In the genomic region with DNA sequence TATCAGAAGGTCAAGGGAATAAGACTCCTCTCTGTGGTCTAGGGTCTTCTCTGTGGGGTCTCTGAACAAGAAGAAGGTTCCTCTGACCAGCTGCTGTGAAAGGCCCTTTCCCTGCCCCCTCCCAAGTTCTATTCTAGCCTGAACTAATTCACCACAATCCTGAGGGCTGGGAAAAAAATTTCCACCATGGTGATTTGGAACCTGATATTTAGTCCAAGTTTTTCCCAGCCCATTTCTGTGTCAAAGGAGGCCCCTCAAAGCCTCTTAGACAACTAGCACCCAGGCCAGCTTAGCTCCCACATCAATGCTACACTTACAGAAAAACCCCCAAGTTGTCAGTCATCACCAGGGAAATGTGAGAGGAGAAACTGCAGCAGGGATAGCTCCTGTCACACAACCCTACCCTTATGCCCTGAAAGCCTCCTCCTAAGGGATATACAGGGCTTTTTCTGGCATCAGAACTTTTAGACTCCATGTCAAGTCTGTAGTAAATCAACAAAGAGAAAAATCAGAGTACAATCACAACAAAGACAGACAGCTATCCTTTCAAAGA, we compare ENCODE assay signal across 11 cellular contexts. TPM values are rescaled to one million over a fixed set of nuclear protein-coding genes. Genes with fewer than 3 reads are reported as not detected.
DNase-seq lines count a peak whose midpoint lies in the region; ATAC-seq, FAIRE-seq and TF ChIP-seq lines count a peak whose summit lies in the region.
"Had no signal": no experiment of that assay in that cellular context is flagged by ENCODE, and none has a peak within 500 bp of the region (broad histone marks: within the 10 kb centered on the region; RNA-seq: fewer than 3 reads in every experiment).

No MANE protein-coding gene starts in this region.

- POLR2A ChIA-PET in activated CD8-positive, alpha-beta T cell treated with anti-CD3 and anti-CD28 coated beads for 36 hours (lab: Charles Lee) = interaction anchor here (1.4 to 2.8 kb wide), 9 partner anchors 12 to 65 kb away, joined by 4 to 24 read pairs (median 6); no protein-coding TSS in a partner anchor
- POLR2A ChIA-PET in activated CD8-positive, alpha-beta T cell treated with anti-CD3 and anti-CD28 coated beads, Interleukin-2, amount 10 ng/mL, durations not matched to agents 7 days and 5 days (lab: Charles Lee) = interaction anchor here (1.0 to 4.8 kb wide), 8 partner anchors 10 to 140 kb away, joined by 3 to 30 read pairs (median 4); partner anchors contain the start of genes BCDIN3D and MCRS1
- POLR2A ChIA-PET in activated B cell treated with CpG ODN at 0.5 μM for 24 hours (lab: Charles Lee) = interaction anchor here (0.6 to 7.1 kb wide), 11 partner anchors 12 to 62 kb away, joined by 3 to 265 read pairs (median 7); partner anchors contain the start of gene TMBIM6

- no peak for FAIRE-seq in GM12891 (lab: Jason Lieb, UNC)
- FAIRE-seq: islet of Langerhans had no signal

- no peak overlapping the region for H3K4me2 ChIP-seq in trophoblast cell (ENCODE audit: low read length)

- no peak for ATAC-seq in activated CD8-positive, alpha-beta T cell treated with anti-CD3 and anti-CD28 coated beads for 36 hours
- ATAC-seq in activated CD8-positive, alpha-beta T cell treated with anti-CD3 and anti-CD28 coated beads, Interleukin-2, amount 10 ng/mL, durations not matched to agents 7 days and 5 days = no peak
- ATAC-seq in activated B cell treated with CpG ODN at 0.5 μM for 24 hours (ENCODE audit: low read depth) (no peak), left lung (no peak)

- no peaks in the 10 kb centered on the region for H3K27me3 ChIP-seq in left lung
- H3K27me3 ChIP-seq in esophagus muscularis mucosa = peaks cover 0 to 4% (median 0%) of the 10 kb centered on the region in 4 donors
- no peaks in the 10 kb centered on the region for H3K27me3 ChIP-seq in trophoblast cell (ENCODE audit: insufficient read depth, low read length)

- no peak overlapping the region for H2AK5ac ChIP-seq in trophoblast cell (ENCODE audit: low read length)

- H3K27ac Mint-ChIP-seq in activated CD8-positive, alpha-beta T cell treated with anti-CD3 and anti-CD28 coated beads for 36 hours = peak overlapping the region; percentile 13
- no peak overlapping the region for H3K27ac Mint-ChIP-seq in activated CD8-positive, alpha-beta T cell treated with anti-CD3 and anti-CD28 coated beads, Interleukin-2, amount 10 ng/mL, durations not matched to agents 7 days and 5 days
- H3K27ac Mint-ChIP-seq in activated B cell treated with CpG ODN at 0.5 μM for 24 hours = peak overlapping the region; percentile 81

- no peaks in the 10 kb centered on the region for H3K9me3 ChIP-seq in left lung
- no peaks in the 10 kb centered on the region for H3K9me3 ChIP-seq in esophagus muscularis mucosa
- H3K9me3 ChIP-seq in trophoblast cell (ENCODE audit: insufficient read depth, low read depth, low read length) = no peaks in the 10 kb centered on the region

- CTCF ChIA-PET in activated CD8-positive, alpha-beta T cell treated with anti-CD3 and anti-CD28 coated beads for 36 hours (lab: Charles Lee) = interaction anchor here (0.7 to 19.2 kb wide), 15 partner anchors 12 to 136 kb away, joined by 3 to 556 read pairs (median 9); partner anchors contain the start of genes PRPF40B and TMBIM6
- CTCF ChIA-PET in activated CD8-positive, alpha-beta T cell treated with anti-CD3 and anti-CD28 coated beads, Interleukin-2, amount 10 ng/mL, durations not matched to agents 7 days and 5 days (lab: Charles Lee) = interaction anchor here (0.8 to 18.3 kb wide), 14 partner anchors 10 to 344 kb away, joined by 3 to 695 read pairs (median 8); partner anchors contain the start of genes PRPF40B and TMBIM6
- CTCF ChIA-PET in activated B cell treated with CpG ODN at 0.5 μM for 24 hours (lab: Charles Lee) = interaction anchor here (0.6 to 17.1 kb wide), 9 partner anchors 12 to 1666 kb away, joined by 3 to 284 read pairs (median 4); partner anchors contain the start of gene TMBIM6

- peaks cover 7% of the 10 kb centered on the region for H3K79me1 ChIP-seq in trophoblast cell (ENCODE audit: low read length)

- peaks cover 41 to 64% of the 10 kb centered on the region in 2 donors for H3K4me1 ChIP-seq in left lung
- peaks cover 25 to 60% (median 52%) of the 10 kb centered on the region in 4 donors for H3K4me1 ChIP-seq in esophagus muscularis mucosa
- peaks cover 12 to 17% of the 10 kb centered on the region in 2 experiments for H3K4me1 ChIP-seq in trophoblast cell (ENCODE audit: control insufficient read depth in 1 of 2, insufficient read depth in 2 of 2, low read length in 2 of 2)

- H3K36me3 ChIP-seq in left lung (no peaks in the 10 kb centered on the region), esophagus muscularis mucosa (no peaks in the 10 kb centered on the region), trophoblast cell (ENCODE audit: control insufficient read depth in 1 of 2, insufficient read depth in 2 of 2, low read length in 2 of 2) (no peaks in the 10 kb centered on the region)

- no peak for DNase-seq in activated CD8-positive, alpha-beta T cell treated with anti-CD3 and anti-CD28 coated beads for 36 hours
- DNase-seq in activated CD8-positive, alpha-beta T cell treated with anti-CD3 and anti-CD28 coated beads, Interleukin-2, amount 10 ng/mL, durations not matched to agents 7 days and 5 days = no peak
- DNase-seq in activated B cell treated with CpG ODN at 0.5 μM for 24 hours = no peak
- DNase-seq in left lung = no peak
- no peak for DNase-seq in substantia nigra (lab: John Stamatoyannopoulos, UW)
- no peak for DNase-seq in esophagus muscularis mucosa (ENCODE audit: extremely low spot score)
- DNase-seq in GM12891 (ENCODE audit: insufficient read length, low spot score) = no peak
- DNase-seq in trophoblast cell = no peak
- DNase-seq: activated CD4-positive, alpha-beta T cell treated with anti-CD3 and anti-CD28 coated beads, Interleukin-2, amount 50 U/mL, for 1 hour; GDM1 had no signal

- intact Hi-C loops in activated CD8-positive, alpha-beta T cell treated with anti-CD3 and anti-CD28 coated beads for 36 hours (cut with micrococcal nuclease) = loop anchor here (5.0 kb wide), 1 partner anchor 40 kb away; no protein-coding TSS in a partner anchor
- intact Hi-C loops in activated B cell treated with CpG ODN at 0.5 μM for 24 hours (cut with micrococcal nuclease) (no loop called here), left lung (cut with DNase I) (no loop called here), esophagus muscularis mucosa (cut with DNase I) (no loop called here)

- no peak overlapping the region for H4K8ac ChIP-seq in trophoblast cell (ENCODE audit: low read depth, low read length)

- no peak for TF ChIP-seq POLR2A in esophagus muscularis mucosa (IDR thresholded peaks at IDR 0.05; ENCODE audit: low read depth)
- TF ChIP-seq POLR2A in GM12891 (IDR thresholded peaks at IDR 0.05; ENCODE audit: low read depth, low read length) = no peak

- H3K27me3 Mint-ChIP-seq in activated CD8-positive, alpha-beta T cell treated with anti-CD3 and anti-CD28 coated beads for 36 hours = no peaks in the 10 kb centered on the region
- no peaks in the 10 kb centered on the region for H3K27me3 Mint-ChIP-seq in activated CD8-positive, alpha-beta T cell treated with anti-CD3 and anti-CD28 coated beads, Interleukin-2, amount 10 ng/mL, durations not matched to agents 7 days and 5 days (ENCODE audit: low read depth)
- no peaks in the 10 kb centered on the region for H3K27me3 Mint-ChIP-seq in activated B cell treated with CpG ODN at 0.5 μM for 24 hours

- no peaks in the 10 kb centered on the region for H3K9me3 Mint-ChIP-seq in activated CD8-positive, alpha-beta T cell treated with anti-CD3 and anti-CD28 coated beads for 36 hours
- H3K9me3 Mint-ChIP-seq in activated CD8-positive, alpha-beta T cell treated with anti-CD3 and anti-CD28 coated beads, Interleukin-2, amount 10 ng/mL, durations not matched to agents 7 days and 5 days (ENCODE audit: insufficient read depth) = no peaks in the 10 kb centered on the region
- no peaks in the 10 kb centered on the region for H3K9me3 Mint-ChIP-seq in activated B cell treated with CpG ODN at 0.5 μM for 24 hours

- no peak overlapping the region for H3K4me3 Mint-ChIP-seq in activated CD8-positive, alpha-beta T cell treated with anti-CD3 and anti-CD28 coated beads for 36 hours
- no peak overlapping the region for H3K4me3 Mint-ChIP-seq in activated CD8-positive, alpha-beta T cell treated with anti-CD3 and anti-CD28 coated beads, Interleukin-2, amount 10 ng/mL, durations not matched to agents 7 days and 5 days
- H3K4me3 Mint-ChIP-seq in activated B cell treated with CpG ODN at 0.5 μM for 24 hours = peak overlapping the region; percentile 68

- no peak overlapping the region for H2AFZ ChIP-seq in trophoblast cell (ENCODE audit: insufficient read depth, low read length, poor library complexity)

- no peak overlapping the region for H4K91ac ChIP-seq in trophoblast cell (ENCODE audit: low read depth, low read length)

- H3K4me1 Mint-ChIP-seq in activated CD8-positive, alpha-beta T cell treated with anti-CD3 and anti-CD28 coated beads for 36 hours (ENCODE audit: low read depth) = peaks cover 62% of the 10 kb centered on the region
- H3K4me1 Mint-ChIP-seq in activated CD8-positive, alpha-beta T cell treated with anti-CD3 and anti-CD28 coated beads, Interleukin-2, amount 10 ng/mL, durations not matched to agents 7 days and 5 days (ENCODE audit: low read depth) = peaks cover 72% of the 10 kb centered on the region
- peaks cover 83% of the 10 kb centered on the region for H3K4me1 Mint-ChIP-seq in activated B cell treated with CpG ODN at 0.5 μM for 24 hours

- H3K79me2 ChIP-seq in trophoblast cell (ENCODE audit: control insufficient read depth, insufficient read depth, low read length, poor library complexity) = peaks cover 4% of the 10 kb centered on the region

- no peak overlapping the region for H3K4ac ChIP-seq in trophoblast cell (ENCODE audit: low read depth, low read length)

- no peak overlapping the region for H4K12ac ChIP-seq in trophoblast cell (ENCODE audit: low read depth, low read length)

- H2BK5ac ChIP-seq in trophoblast cell (ENCODE audit: low read depth, low read length, poor library complexity) = no peak overlapping the region

- H2BK120ac ChIP-seq in trophoblast cell (ENCODE audit: insufficient read depth, low read length, poor library complexity) = no peak overlapping the region

- no peak overlapping the region for H3K14ac ChIP-seq in trophoblast cell (ENCODE audit: low read length)

- TF ChIP-seq CTCF in activated CD8-positive, alpha-beta T cell treated with anti-CD3 and anti-CD28 coated beads for 36 hours (IDR thresholded peaks at IDR 0.05) = no peak
- TF ChIP-seq CTCF in activated B cell treated with CpG ODN at 0.5 μM for 24 hours (IDR thresholded peaks at IDR 0.05) (no peak), left lung (IDR thresholded peaks at IDR 0.05) (no peak), esophagus muscularis mucosa (IDR thresholded peaks at IDR 0.05) (no peak)

- H3K27ac ChIP-seq in left lung (peak overlapping the region; percentile 4 to 19), substantia nigra (ENCODE audit: low read depth, low read length, poor library complexity, severe bottlenecking) (peak overlapping the region; percentile 51), esophagus muscularis mucosa (replicated peaks in 1 of 4) (peak overlapping the region in 1 of 4 donors; percentile 20), trophoblast cell (ENCODE audit: low read depth, low read length) (no peak overlapping the region)

- peaks cover 4% of the 10 kb centered on the region for H3K36me3 Mint-ChIP-seq in activated CD8-positive, alpha-beta T cell treated with anti-CD3 and anti-CD28 coated beads for 36 hours (ENCODE audit: low read depth)
- peaks cover 9% of the 10 kb centered on the region for H3K36me3 Mint-ChIP-seq in activated CD8-positive, alpha-beta T cell treated with anti-CD3 and anti-CD28 coated beads, Interleukin-2, amount 10 ng/mL, durations not matched to agents 7 days and 5 days (ENCODE audit: low read depth)
- peaks cover 14% of the 10 kb centered on the region for H3K36me3 Mint-ChIP-seq in activated B cell treated with CpG ODN at 0.5 μM for 24 hours (ENCODE audit: low read depth)

- H3K9ac ChIP-seq in trophoblast cell (ENCODE audit: low read length) = no peak overlapping the region

- no peak for TF ChIP-seq EP300 in esophagus muscularis mucosa (IDR thresholded peaks at IDR 0.05)

- H3K23ac ChIP-seq in trophoblast cell (ENCODE audit: low read length) = no peak overlapping the region

- no peak overlapping the region for H3K18ac ChIP-seq in trophoblast cell (ENCODE audit: low read length)

- H2BK12ac ChIP-seq in trophoblast cell (ENCODE audit: low read length) = no peak overlapping the region

- H3K4me3 ChIP-seq in left lung (no peak overlapping the region), esophagus muscularis mucosa (no peak overlapping the region), trophoblast cell (ENCODE audit: low read depth, low read length) (no peak overlapping the region)

RNA-seq across cellular contexts. Expression of gene FMNL3, which starts 4.5 kb away (rescaled TPM):
- total RNA-seq in activated CD8-positive, alpha-beta T cell treated with anti-CD3 and anti-CD28 coated beads for 36 hours = 10 to 100 TPM; 22.8 to 23.5 TPM
- 10 to 100 TPM; 53.5 to 54.5 TPM for total RNA-seq in activated CD8-positive, alpha-beta T cell treated with anti-CD3 and anti-CD28 coated beads, Interleukin-2, amount 10 ng/mL, durations not matched to agents 7 days and 5 days
- total RNA-seq in activated B cell treated with CpG ODN at 0.5 μM for 24 hours (74.7 and 84.3 TPM in 2 replicates), left lung (10 to 100 TPM; 30.0 to 33.0 TPM), esophagus muscularis mucosa (10 to 100 TPM in 3 of 4 donors, 1 to 10 TPM in 1; 9.6 to 14.6 (median 12.8) TPM)
- polyA plus RNA-seq in GM12891 (2012; ENCODE audit: low read depth, missing spikeins) = 40.1 TPM
- polyA plus RNA-seq in trophoblast cell (2013) = 4.6 and 4.8 TPM in 2 replicates

RNA-seq across cellular contexts. Expression of gene TMBIM6, which starts 38.6 kb away (rescaled TPM):
- 100 to 1,000 TPM; 437 to 443 TPM for total RNA-seq in activated CD8-positive, alpha-beta T cell treated with anti-CD3 and anti-CD28 coated beads for 36 hours
- total RNA-seq in activated CD8-positive, alpha-beta T cell treated with anti-CD3 and anti-CD28 coated beads, Interleukin-2, amount 10 ng/mL, durations not matched to agents 7 days and 5 days = 100 to 1,000 TPM; 420 TPM
- total RNA-seq in activated B cell treated with CpG ODN at 0.5 μM for 24 hours (355 and 366 TPM in 2 replicates), left lung (100 to 1,000 TPM; 791 to 876 TPM), esophagus muscularis mucosa (100 to 1,000 TPM; 228 to 395 (median 322) TPM)
- polyA plus RNA-seq in GM12891 (2012; ENCODE audit: low read depth, missing spikeins) = 188 TPM
- 538 and 588 TPM in 2 replicates for polyA plus RNA-seq in trophoblast cell (2013)
